ENCODE assay signal across 1 cellular context in the genomic region with DNA sequence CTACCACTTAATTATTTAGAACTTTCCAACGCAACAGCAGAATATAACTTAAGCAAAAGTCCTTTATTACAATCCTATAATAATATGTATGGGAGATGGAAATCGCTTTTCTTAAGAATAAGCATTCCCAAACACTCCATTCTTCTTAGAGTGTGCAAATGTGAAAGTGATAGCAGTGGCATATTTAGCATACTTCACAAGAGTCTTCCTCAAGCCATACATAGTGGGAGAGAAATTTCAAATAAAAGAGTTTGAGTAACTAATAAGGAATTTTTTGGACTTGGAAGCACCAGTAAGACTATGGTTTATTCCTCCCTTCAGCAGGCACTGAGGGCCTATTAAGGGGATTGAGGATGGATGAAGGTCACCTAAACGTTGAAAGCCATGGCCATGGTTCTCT.
TF ChIP-seq lines count a peak whose summit lies in the region.

No MANE protein-coding gene starts in this region.

TF ChIP-seq in IMR-90, 13 proteins besides CTCF, POLR2A, EP300 and RAD21:
- TF ChIP-seq BHLHE40 (IDR thresholded peaks at IDR 0.05; ENCODE audit: low read depth, low read length), result no peak
- TF ChIP-seq FOS (IDR thresholded peaks at IDR 0.05; ENCODE audit: low read depth, low read length), result no peak
- no peak for TF ChIP-seq MXI1 (IDR thresholded peaks at IDR 0.05; ENCODE audit: borderline replicate concordance, low read depth, low read length)
- TF ChIP-seq, protein P1, sequence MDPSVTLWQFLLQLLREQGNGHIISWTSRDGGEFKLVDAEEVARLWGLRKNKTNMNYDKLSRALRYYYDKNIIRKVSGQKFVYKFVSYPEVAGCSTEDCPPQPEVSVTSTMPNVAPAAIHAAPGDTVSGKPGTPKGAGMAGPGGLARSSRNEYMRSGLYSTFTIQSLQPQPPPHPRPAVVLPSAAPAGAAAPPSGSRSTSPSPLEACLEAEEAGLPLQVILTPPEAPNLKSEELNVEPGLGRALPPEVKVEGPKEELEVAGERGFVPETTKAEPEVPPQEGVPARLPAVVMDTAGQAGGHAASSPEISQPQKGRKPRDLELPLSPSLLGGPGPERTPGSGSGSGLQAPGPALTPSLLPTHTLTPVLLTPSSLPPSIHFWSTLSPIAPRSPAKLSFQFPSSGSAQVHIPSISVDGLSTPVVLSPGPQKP (IDR thresholded peaks at IDR 0.05; ENCODE audit: borderline replicate concordance, low read depth, low read length), result no peak
